ENCODE assay signal across 19 cellular contexts in the genomic region with DNA sequence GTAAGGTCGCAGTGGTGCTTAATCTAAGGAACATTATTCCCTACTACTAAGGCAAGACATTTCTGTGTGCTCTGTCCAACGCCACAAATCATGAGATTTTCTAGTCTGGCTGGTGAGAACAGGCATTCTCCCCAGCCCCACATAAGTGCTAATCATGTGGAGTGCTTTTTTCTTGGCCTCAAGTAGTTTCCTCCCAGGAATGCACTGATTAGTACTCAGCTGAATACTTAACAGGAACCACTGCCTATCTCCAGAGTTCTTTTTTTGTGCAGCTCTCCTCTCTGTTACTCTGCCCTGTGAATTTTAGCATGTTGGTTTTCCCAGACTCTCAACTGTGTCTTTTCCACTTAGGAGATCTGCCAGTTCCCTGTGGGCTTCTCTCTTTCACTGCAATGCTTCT.
"Had no signal": no experiment of that assay in that cellular context is flagged by ENCODE, and none has a peak within 500 bp of the region (broad histone marks: within the 10 kb centered on the region; RNA-seq: fewer than 3 reads in every experiment).

No MANE protein-coding gene starts in this region.

- H3K9me3 Mint-ChIP-seq: activated CD4-positive, alpha-beta T cell treated with anti-CD3 and anti-CD28 coated beads, Interleukin-2, amount 10 ng/mL, durations not matched to agents 7 days and 5 days had no signal

- H3K27ac Mint-ChIP-seq: activated CD4-positive, alpha-beta T cell treated with anti-CD3 and anti-CD28 coated beads, Interleukin-2, amount 10 ng/mL, durations not matched to agents 7 days and 5 days; activated T-helper 2 cell treated with anti-CD3 and anti-CD28 coated beads, Interferon-gamma antibody, Interleukin-2, Interleukin-4, amounts not matched to agents 10 μg/mL and 5 μg/mL and 100 μg/mL, durations not matched to agents 14 hours and 24 hours and 36 hours; naive thymus-derived CD4-positive, alpha-beta T cell had no signal

- H3K27me3 ChIP-seq: adrenal gland, body of pancreas had no signal

- H3K4me3 ChIP-seq: adrenal gland, body of pancreas, left ventricle myocardium inferior, prostate gland had no signal

- H3K4me1 Mint-ChIP-seq: activated CD4-positive, alpha-beta T cell treated with anti-CD3 and anti-CD28 coated beads, Interleukin-2, amount 10 ng/mL, durations not matched to agents 7 days and 5 days; naive thymus-derived CD4-positive, alpha-beta T cell had no signal

- DNase-seq: activated CD4-positive, alpha-beta T cell treated with anti-CD3 and anti-CD28 coated beads, Interleukin-2, amount 10 ng/mL, durations not matched to agents 7 days and 5 days; activated CD4-positive, CD25-positive, alpha-beta regulatory T cell; activated naive CD4-positive, alpha-beta T cell treated with anti-CD3 and anti-CD28 coated beads, Interleukin-2, amount 50 U/mL, for 16 hours; adrenal gland; body of pancreas; cerebellar nuclear complex; dermis blood vessel endothelial cell; erythroblast; left ventricle myocardium inferior; midbrain; naive thymus-derived CD4-positive, alpha-beta T cell; nucleus accumbens; stimulated activated CD4-positive, alpha-beta T cell treated with anti-CD3 and anti-CD28 coated beads, Interleukin-12 subunit alpha, Interleukin-12 subunit beta, amount 100 ng/mL, for 4 hours; stimulated activated naive CD4-positive, alpha-beta T cell; substantia nigra; trophoblast cell had no signal

- ATAC-seq: body of pancreas; naive thymus-derived CD4-positive, alpha-beta T cell; SK-N-SH treated with all-trans-retinoic acid at 6 μM for 48 hours had no signal

- H3K36me3 ChIP-seq: adrenal gland, left ventricle myocardium inferior, prostate gland had no signal

- H3K9me3 ChIP-seq: adrenal gland, body of pancreas, prostate gland had no signal

- H3K36me3 Mint-ChIP-seq: naive thymus-derived CD4-positive, alpha-beta T cell had no signal

- H3K4me3 Mint-ChIP-seq: activated CD4-positive, alpha-beta T cell treated with anti-CD3 and anti-CD28 coated beads, Interleukin-2, amount 10 ng/mL, durations not matched to agents 7 days and 5 days; naive thymus-derived CD4-positive, alpha-beta T cell had no signal

- H3K27ac ChIP-seq: adrenal gland, body of pancreas, left ventricle myocardium inferior, prostate gland had no signal

- H3K27me3 Mint-ChIP-seq: activated CD4-positive, alpha-beta T cell treated with anti-CD3 and anti-CD28 coated beads, Interleukin-2, amount 10 ng/mL, durations not matched to agents 7 days and 5 days; naive thymus-derived CD4-positive, alpha-beta T cell had no signal

- H3K4me1 ChIP-seq: adrenal gland, body of pancreas, prostate gland had no signal
